ENCODE assay signal across 21 cellular contexts in genomic region chr1:239868117-239868516, GRCh38.
DNase-seq lines count a peak whose midpoint lies in the region; ATAC-seq and TF ChIP-seq lines count a peak whose summit lies in the region.
"Had no signal": no experiment of that assay in that cellular context is flagged by ENCODE, and none has a peak within 500 bp of the region (broad histone marks: within the 10 kb centered on the region; RNA-seq: fewer than 3 reads in every experiment).

No MANE protein-coding gene starts in this region.

- POLR2A ChIA-PET in HEK293 (lab: Yijun Ruan, JAX), result no interaction called here

- H3K9me3 ChIP-seq in HEK293 (ENCODE audit: control insufficient read depth, insufficient read depth, low read depth, low read length), result no peaks in the 10 kb centered on the region
- no peaks in the 10 kb centered on the region for H3K9me3 ChIP-seq in MG63
- H3K9me3 ChIP-seq: lower lobe of right lung, thoracic aorta, vagina had no signal

- no peaks in the 10 kb centered on the region for H3K27me3 ChIP-seq in MG63
- H3K27me3 ChIP-seq: hepatocyte, vagina had no signal

- H3K4me1 ChIP-seq in HEK293 (ENCODE audit: control insufficient read depth, insufficient read depth, low read length), result no peaks in the 10 kb centered on the region
- H3K4me1 ChIP-seq: lower lobe of right lung, vagina had no signal

- CTCF ChIA-PET in HEK293 (lab: Yijun Ruan, JAX), result interaction anchor here (0.6 to 1.1 kb wide), 3 partner anchors 7 to 119 kb away, joined by 3 to 4 read pairs (median 3); no protein-coding TSS in a partner anchor

- no peaks in the 10 kb centered on the region for H3K36me3 ChIP-seq in HEK293 (ENCODE audit: control insufficient read depth in 2 of 2, insufficient read depth in 1 of 2, low read length in 2 of 2)
- no peaks in the 10 kb centered on the region for H3K36me3 ChIP-seq in MG63
- H3K36me3 ChIP-seq: lower lobe of right lung, thoracic aorta, vagina had no signal

- H3K4me3 ChIP-seq in HEK293 (ENCODE audit: low read depth, low read length), result no peak overlapping the region
- H3K4me3 ChIP-seq in MG63, result no peak overlapping the region
- H3K4me3 ChIP-seq: hepatocyte, lower lobe of right lung, skin epidermis, thoracic aorta, vagina had no signal

- DNase-seq in Ammon's horn (ENCODE audit: low spot score), result peak; percentile 14
- peak; percentile 58 for DNase-seq in myocyte (ENCODE audit: low read depth)
- no peak for DNase-seq in activated CD4-positive, alpha-beta T cell treated with anti-CD3 and anti-CD28 coated beads for 48 hours
- no peak for DNase-seq in MG63
- DNase-seq in ecto neural progenitor cell (ENCODE audit: low spot score), result no peak
- DNase-seq: ACHN; activated CD4-positive, alpha-beta T cell treated with anti-CD3 and anti-CD28 coated beads, Interleukin-2, amount 50 U/mL, for 48 hours; activated naive CD4-positive, alpha-beta T cell treated with anti-CD3 and anti-CD28 coated beads for 36 hours; CD8-positive, alpha-beta memory T cell; DMS153; lower lobe of right lung; MM.1S; RPMI8226 had no signal

- 0 out of 2 replicates have a peak, but pooled peaks have one; percentile 7 for TF ChIP-seq CTCF in HEK293 (tag by site-specific recombination; IDR thresholded peaks at IDR 0.05)
- peak; percentile 47; the same call in 1 of the 2 replicates for TF ChIP-seq CTCF in VCaP (conservative IDR thresholded peaks at IDR 0.05)

- ATAC-seq in GM18909 (IDR thresholded peaks at IDR 0.05; ENCODE audit: poor library complexity, unreplicated experiment), result no peak
- ATAC-seq: activated CD4-positive, CD25-positive, alpha-beta regulatory T cell treated with anti-CD3 and anti-CD28 coated beads, Interleukin-2, amount 50 U/mL, for 24 hours; lower lobe of right lung had no signal

- H3K27ac ChIP-seq in HEK293 (ENCODE audit: extremely low read depth, low read depth, low read length) (no peak overlapping the region), VCaP (no peak overlapping the region)
- H3K27ac ChIP-seq: hepatocyte, lower lobe of right lung, skin epidermis, thoracic aorta, vagina had no signal

TF ChIP-seq in HEK293, 187 proteins besides CTCF, POLR2A, EP300 and RAD21:
- no peak for TF ChIP-seq ZNF501 (tag by site-specific recombination; IDR thresholded peaks at IDR 0.05)
- TF ChIP-seq INSM2 (tag by site-specific recombination; IDR thresholded peaks at IDR 0.05), result no peak
- no peak for TF ChIP-seq ZNF747 (tag by site-specific recombination; IDR thresholded peaks at IDR 0.05)
- TF ChIP-seq ZNF10 (tag by site-specific recombination; IDR thresholded peaks at IDR 0.05), result no peak
- TF ChIP-seq ZNF302 (tag by site-specific recombination; IDR thresholded peaks at IDR 0.05; ENCODE audit: low read depth), result no peak
- no peak for TF ChIP-seq KLF1 (tag by site-specific recombination; IDR thresholded peaks at IDR 0.05)
- TF ChIP-seq KLF8 (tag by site-specific recombination; IDR thresholded peaks at IDR 0.05), result no peak
- no peak for TF ChIP-seq ZBTB10 (tag by site-specific recombination; IDR thresholded peaks at IDR 0.05)
- no peak for TF ChIP-seq SCRT2 (tag by site-specific recombination; IDR thresholded peaks at IDR 0.05)
- no peak for TF ChIP-seq ZNF221 (tag by site-specific recombination; IDR thresholded peaks at IDR 0.05; ENCODE audit: borderline replicate concordance)
- no peak for TF ChIP-seq PBX3 (CRISPR knock-in tag; IDR thresholded peaks at IDR 0.05)
- TF ChIP-seq ZNF768 (tag by site-specific recombination; IDR thresholded peaks at IDR 0.05), result no peak
- no peak for TF ChIP-seq FEZF1 (tag by site-specific recombination; IDR thresholded peaks at IDR 0.05)
- no peak for TF ChIP-seq ZIC2 (tag by site-specific recombination; IDR thresholded peaks at IDR 0.05)
- no peak for TF ChIP-seq ZNF280D (tag by site-specific recombination; IDR thresholded peaks at IDR 0.05)
- TF ChIP-seq YY1 (tag by site-specific recombination; IDR thresholded peaks at IDR 0.05), result no peak
- no peak for TF ChIP-seq ZFP69B (tag by site-specific recombination; IDR thresholded peaks at IDR 0.05)
- TF ChIP-seq PATZ1 (tag by site-specific recombination; IDR thresholded peaks at IDR 0.05), result no peak
- no peak for TF ChIP-seq SALL2 (tag by site-specific recombination; IDR thresholded peaks at IDR 0.05; ENCODE audit: borderline replicate concordance)
- TF ChIP-seq ZFHX2 (tag by site-specific recombination; conservative IDR thresholded peaks at IDR 0.05), result no peak

Comparison
In these comparisons a context has a peak if more than half of its experiments do, and no peak if none do; other contexts are left out.
1. DNase-seq: peak in Ammon's horn (single experiment) and myocyte (single experiment); none in activated CD4-positive, alpha-beta T cell treated with anti-CD3 and anti-CD28 coated beads for 48 hours (single experiment), MG63 (single experiment) and ecto neural progenitor cell (single experiment).